Comparison of ENCODE assay signal across 14 cellular contexts in genomic region chr19:1836458-1837221, GRCh38. TPM values are rescaled to one million over a fixed set of nuclear protein-coding genes. Genes with fewer than 3 reads are reported as not detected.
DNase-seq lines count a peak whose midpoint lies in the region; ATAC-seq and TF ChIP-seq lines count a peak whose summit lies in the region.
"Had no signal": no experiment of that assay in that cellular context is flagged by ENCODE, and none has a peak within 500 bp of the region (broad histone marks: within the 10 kb centered on the region; RNA-seq: fewer than 3 reads in every experiment).

No MANE protein-coding gene starts in this region.

- ATAC-seq in CD4-positive, alpha-beta T cell (ENCODE audit: poor library complexity): no peak
- no peak for ATAC-seq in right lobe of liver
- ATAC-seq in GM21367 (IDR thresholded peaks at IDR 0.05; ENCODE audit: unreplicated experiment): no peak
- ATAC-seq in GM18517 (IDR thresholded peaks at IDR 0.05; ENCODE audit: unreplicated experiment): no peak

- peak overlapping the region; percentile 30 for H3K4me3 Mint-ChIP-seq in CD4-positive, alpha-beta T cell
- H3K4me3 Mint-ChIP-seq in IgD-negative memory B cell: no peak overlapping the region
- no peak overlapping the region for H3K4me3 Mint-ChIP-seq in activated naive CD4-positive, alpha-beta T cell treated with anti-CD3 and anti-CD28 coated beads, Interleukin-2, amount 10 ng/mL, durations not matched to agents 7 days and 5 days

- WGBS in right lobe of liver (ENCODE audit: insufficient coverage, low coverage, low lambda C conversion rate, missing lambda C conversion rate): 36% methylated on average over 15 of the region's 31 CpGs

- TF ChIP-seq POLR2A in right lobe of liver (IDR thresholded peaks at IDR 0.05): no peak

- no peak overlapping the region for H3K27ac ChIP-seq in CD4-positive, alpha-beta T cell (ENCODE audit: low read depth, low read length)
- H3K27ac ChIP-seq in WERI-Rb-1 (peak overlapping the region; percentile 33), right lobe of liver (peak overlapping the region in 2 of 3 donors; percentile 81 to 83)

- no peak overlapping the region for H3K27ac Mint-ChIP-seq in CD4-positive, alpha-beta T cell
- H3K27ac Mint-ChIP-seq in IgD-negative memory B cell: peak overlapping the region in 2 of 3 donors; percentile 23 to 28
- H3K27ac Mint-ChIP-seq in activated naive CD4-positive, alpha-beta T cell treated with anti-CD3 and anti-CD28 coated beads, Interleukin-2, amount 10 ng/mL, durations not matched to agents 7 days and 5 days: no peak overlapping the region

- H3K36me3 ChIP-seq in WERI-Rb-1: no peaks in the 10 kb centered on the region
- no peaks in the 10 kb centered on the region for H3K36me3 ChIP-seq in right lobe of liver

- intact Hi-C loops in CD4-positive, alpha-beta T cell (cut with DNase I, micrococcal nuclease): no loop called here
- intact Hi-C loops in right lobe of liver (cut with DNase I): no loop called here

- H3K9me3 ChIP-seq in CD4-positive, alpha-beta T cell (ENCODE audit: control insufficient read depth, low read length): no peaks in the 10 kb centered on the region
- no peaks in the 10 kb centered on the region for H3K9me3 ChIP-seq in WERI-Rb-1 (ENCODE audit: severe bottlenecking)
- H3K9me3 ChIP-seq in right lobe of liver: no peaks in the 10 kb centered on the region

- TF ChIP-seq CTCF in CD4-positive, alpha-beta T cell (IDR thresholded peaks at IDR 0.05): no peak
- TF ChIP-seq CTCF in WERI-Rb-1 (IDR thresholded peaks at IDR 0.05; ENCODE audit: low read depth, low read length) (no peak), right lobe of liver (IDR thresholded peaks at IDR 0.05) (no peak)

- H3K27me3 Mint-ChIP-seq in CD4-positive, alpha-beta T cell: no peaks in the 10 kb centered on the region
- no peaks in the 10 kb centered on the region for H3K27me3 Mint-ChIP-seq in IgD-negative memory B cell
- no peaks in the 10 kb centered on the region for H3K27me3 Mint-ChIP-seq in activated naive CD4-positive, alpha-beta T cell treated with anti-CD3 and anti-CD28 coated beads, Interleukin-2, amount 10 ng/mL, durations not matched to agents 7 days and 5 days

- peaks cover 10% of the 10 kb centered on the region for H3K36me3 Mint-ChIP-seq in CD4-positive, alpha-beta T cell (ENCODE audit: low read depth)
- H3K36me3 Mint-ChIP-seq in IgD-negative memory B cell: no peaks in the 10 kb centered on the region
- no peaks in the 10 kb centered on the region for H3K36me3 Mint-ChIP-seq in activated naive CD4-positive, alpha-beta T cell treated with anti-CD3 and anti-CD28 coated beads, Interleukin-2, amount 10 ng/mL, durations not matched to agents 7 days and 5 days

- peaks cover 20% of the 10 kb centered on the region for H3K4me1 Mint-ChIP-seq in CD4-positive, alpha-beta T cell (ENCODE audit: low read depth)
- peaks cover 4 to 17% (median 14%) of the 10 kb centered on the region in 3 donors for H3K4me1 Mint-ChIP-seq in IgD-negative memory B cell
- H3K4me1 Mint-ChIP-seq in activated naive CD4-positive, alpha-beta T cell treated with anti-CD3 and anti-CD28 coated beads, Interleukin-2, amount 10 ng/mL, durations not matched to agents 7 days and 5 days: peaks cover 8% of the 10 kb centered on the region

- CTCF ChIA-PET in CD4-positive, alpha-beta T cell (lab: Charles Lee): interaction anchor here (0.6 to 1.6 kb wide), 3 partner anchors 7 to 18 kb away, joined by 3 to 9 read pairs (median 4); no protein-coding TSS in a partner anchor
- CTCF ChIA-PET in activated naive CD4-positive, alpha-beta T cell treated with anti-CD3 and anti-CD28 coated beads, Interleukin-2, amount 10 ng/mL, durations not matched to agents 7 days and 5 days (lab: Charles Lee): interaction anchor here (0.6 to 3.0 kb wide), 7 partner anchors 8 to 519 kb away, joined by 3 to 25 read pairs (median 9); no protein-coding TSS in a partner anchor

- POLR2A ChIA-PET in CD4-positive, alpha-beta T cell (lab: Charles Lee): no interaction called here

- no peaks in the 10 kb centered on the region for H3K27me3 ChIP-seq in CD4-positive, alpha-beta T cell (ENCODE audit: control insufficient read depth, insufficient read depth, low read length)
- H3K27me3 ChIP-seq in WERI-Rb-1 (ENCODE audit: insufficient read depth, low read depth, severe bottlenecking) (no peaks in the 10 kb centered on the region), right lobe of liver (no peaks in the 10 kb centered on the region)

- H3K4me1 ChIP-seq in right lobe of liver: peaks cover 0 to 85% (median 38%) of the 10 kb centered on the region in 4 donors

- H3K4me3 ChIP-seq in WERI-Rb-1 (ENCODE audit: low read depth, low read length): no peak overlapping the region
- no peak overlapping the region for H3K4me3 ChIP-seq in right lobe of liver
- H3K4me3 ChIP-seq: GM12878 had no signal

- H3K9me3 Mint-ChIP-seq in CD4-positive, alpha-beta T cell: no peaks in the 10 kb centered on the region
- H3K9me3 Mint-ChIP-seq in IgD-negative memory B cell: no peaks in the 10 kb centered on the region
- H3K9me3 Mint-ChIP-seq in activated naive CD4-positive, alpha-beta T cell treated with anti-CD3 and anti-CD28 coated beads, Interleukin-2, amount 10 ng/mL, durations not matched to agents 7 days and 5 days: no peaks in the 10 kb centered on the region

- no peak for DNase-seq in CD4-positive, alpha-beta T cell
- peak; percentile 53 for DNase-seq in WERI-Rb-1
- no peak for DNase-seq in right lobe of liver
- no peak for DNase-seq in activated naive CD4-positive, alpha-beta T cell treated with anti-CD3 and anti-CD28 coated beads, Interleukin-2, amount 10 ng/mL, durations not matched to agents 7 days and 5 days
- DNase-seq in retina: no peak
- DNase-seq: DMS79, GOT3, NCI-H1105 treated with DMSO at 0.1 percent for 48 hours, NCI-H1694 treated with DMSO at 0.1 percent for 48 hours, NCI-H526 treated with DMSO at 0.1 percent for 48 hours had no signal

RNA-seq across cellular contexts. Expression of gene REXO1, which starts 11.6 kb away (rescaled TPM):
- total RNA-seq in CD4-positive, alpha-beta T cell: 100 to 1,000 TPM; 106 to 114 TPM
- polyA plus RNA-seq in IgD-negative memory B cell: 13.7 TPM
- total RNA-seq in right lobe of liver: 10 to 100 TPM in 4 of 6 experiments, 1 to 10 TPM in 2; 8.0 to 17.7 (median 12.6) TPM

RNA-seq across cellular contexts. Expression of gene ATP8B3, which starts 24.6 kb away (rescaled TPM):
- 1 to 10 TPM; 2.5 to 3.2 TPM for total RNA-seq in CD4-positive, alpha-beta T cell
- polyA plus RNA-seq in IgD-negative memory B cell: 1.2 TPM
- 1 to 10 TPM in 5 of 6 experiments, under 1 TPM in 1; 0.86 to 5.7 (median 3.1) TPM for total RNA-seq in right lobe of liver

RNA-seq across cellular contexts. Expression of gene KLF16, which starts 26.7 kb away (rescaled TPM):
- total RNA-seq in CD4-positive, alpha-beta T cell: 10 to 100 TPM; 83.8 to 89.2 TPM
- polyA plus RNA-seq in IgD-negative memory B cell: 1.8 TPM
- 10 to 100 TPM in 5 of 6 experiments, 1 to 10 TPM in 1; 9.9 to 23.6 (median 10.8) TPM for total RNA-seq in right lobe of liver

RNA-seq across cellular contexts. Expression of gene ABHD17A, which starts 48.7 kb away (rescaled TPM):
- 100 to 1,000 TPM; 156 to 172 TPM for total RNA-seq in CD4-positive, alpha-beta T cell
- polyA plus RNA-seq in IgD-negative memory B cell: 107 TPM
- total RNA-seq in right lobe of liver: 10 to 100 TPM; 20.4 to 49.5 (median 23.5) TPM

Comparison
In these comparisons a context has a peak if more than half of its experiments do, and no peak if none do; other contexts are left out.
1. H3K27ac Mint-ChIP-seq: peak in IgD-negative memory B cell (2 of 3); none in CD4-positive, alpha-beta T cell (single experiment) and activated naive CD4-positive, alpha-beta T cell treated with anti-CD3 and anti-CD28 coated beads, Interleukin-2, amount 10 ng/mL, durations not matched to agents 7 days and 5 days (single experiment).
2. RNA of gene REXO1, which starts 11.6 kb away (total RNA-seq): 106 to 114 TPM in CD4-positive, alpha-beta T cell; 8.0 to 17.7 TPM in right lobe of liver; every median in the first group is over 4 times any median in the second.